In the genomic region with DNA sequence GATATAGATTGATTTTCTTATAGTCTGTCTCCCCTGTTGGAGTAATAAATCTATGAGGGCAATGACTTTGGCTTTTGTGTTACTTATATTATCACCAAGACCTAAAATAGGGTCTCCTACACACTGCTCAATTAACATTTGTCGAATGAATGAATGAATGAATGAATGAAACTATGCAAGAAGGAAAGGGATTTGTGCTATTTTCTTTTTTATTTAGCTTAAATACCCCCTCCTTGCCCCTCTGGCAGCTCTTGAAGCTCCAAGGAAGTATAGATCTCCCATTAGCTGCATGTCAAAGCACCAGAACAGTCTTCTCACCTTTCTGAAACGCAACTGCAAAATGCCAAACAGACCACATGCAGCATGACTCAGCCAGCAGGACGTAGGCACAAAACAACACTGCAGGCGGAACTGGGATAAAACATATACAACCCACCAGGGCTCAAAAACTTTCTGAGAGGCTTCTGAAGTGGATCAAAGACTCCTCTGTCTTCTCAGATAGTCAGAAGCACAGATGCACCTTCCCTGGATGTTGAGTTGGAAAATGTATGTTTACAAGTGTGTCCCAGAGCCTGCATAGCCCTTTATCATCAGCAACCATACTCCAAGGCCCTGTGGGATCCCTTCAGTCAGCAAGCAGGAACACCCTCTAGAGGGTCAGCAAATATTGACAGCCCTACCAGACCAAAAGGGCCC, we compare ENCODE assay signal across 13 cellular contexts.
A peak's percentile ranks its signal among the peaks of the same experiment; 100 is the strongest.
DNase-seq lines count a peak whose midpoint lies in the region; ATAC-seq and TF ChIP-seq lines count a peak whose summit lies in the region.
"Had no signal": no experiment of that assay in that cellular context is flagged by ENCODE, and none has a peak within 500 bp of the region (broad histone marks: within the 10 kb centered on the region; RNA-seq: fewer than 3 reads in every experiment).

No MANE protein-coding gene starts in this region.

- peak; percentile 9 to 29 (median 14); a peak in 3 of 6 replicates for TF ChIP-seq CTCF in HCT116 (IDR thresholded peaks at IDR 0.05 in 2 of 3, conservative IDR thresholded peaks at IDR 0.05 in 1 of 3; ENCODE audit: borderline replicate concordance in 1 of 3, insufficient read depth in 1 of 3, low read depth in 2 of 3, low read length in 2 of 3)
- peak; percentile 31; the same call in 1 of the 2 replicates for TF ChIP-seq CTCF in WERI-Rb-1 (IDR thresholded peaks at IDR 0.05; ENCODE audit: low read depth, low read length)
- TF ChIP-seq CTCF in gastroesophageal sphincter (IDR thresholded peaks at IDR 0.05), result no peak
- TF ChIP-seq CTCF in transverse colon (IDR thresholded peaks at IDR 0.05), result no peak

- H3K9me2 ChIP-seq in HCT116 (ENCODE audit: insufficient read depth), result no peaks in the 10 kb centered on the region

- no TSS peak for BruUV-seq in HCT116 (replicated peaks; lab: Mats Ljungman, UMichigan)

- in situ Hi-C loops in transverse colon (cut with MboI; ENCODE audit: low pct_ligation_motif_present in 1 of 4, low pct_unique_long_range_greater_than_20kb in 1 of 4, low sequenced_read_pairs in 3 of 4), result no loop called here

- 0 out of 2 replicates have a peak overlapping the region, but pooled peaks have one; percentile 17 for H3K9ac ChIP-seq in HCT116 (ENCODE audit: low read length)

- POLR2A ChIA-PET in HCT116 (lab: Charles Lee), result no interaction called here

- H3K27me3 ChIP-seq in HCT116 (ENCODE audit: insufficient read depth, low read length) (no peaks in the 10 kb centered on the region), WERI-Rb-1 (ENCODE audit: insufficient read depth, low read depth, severe bottlenecking) (no peaks in the 10 kb centered on the region), gastroesophageal sphincter (no peaks in the 10 kb centered on the region), transverse colon (no peaks in the 10 kb centered on the region)
- H3K27me3 ChIP-seq: hepatocyte had no signal

- intact Hi-C loops in HCT116 (cut with micrococcal nuclease), result no loop called here
- intact Hi-C loops in transverse colon (cut with DNase I; ENCODE audit: low total_unique reads), result no loop called here

- no peaks in the 10 kb centered on the region for H3K79me2 ChIP-seq in HCT116 (ENCODE audit: insufficient read depth, low read length)
- H3K79me2 ChIP-seq: hepatocyte had no signal

- H3K9me3 ChIP-seq in HCT116 (ENCODE audit: control insufficient read depth in 1 of 2, insufficient read depth in 1 of 2, low read depth in 1 of 2, low read length in 2 of 2) (no peaks in the 10 kb centered on the region), WERI-Rb-1 (ENCODE audit: severe bottlenecking) (peaks cover 2% of the 10 kb centered on the region), gastroesophageal sphincter (no peaks in the 10 kb centered on the region), transverse colon (no peaks in the 10 kb centered on the region)

- TF ChIP-seq EP300 in gastroesophageal sphincter (IDR thresholded peaks at IDR 0.05) (no peak), transverse colon (IDR thresholded peaks at IDR 0.05; ENCODE audit: low read depth) (no peak)

- ATAC-seq in HCT116, result peak; percentile 86
- no peak for ATAC-seq in gastroesophageal sphincter

- H3K4me1 ChIP-seq in HCT116 (ENCODE audit: control insufficient read depth in 1 of 2, insufficient read depth in 2 of 2, low read length in 2 of 2), result peaks cover 8 to 23% of the 10 kb centered on the region in 2 experiments; a peak in 3 of 4 replicates
- peaks cover 0 to 14% (median 0%) of the 10 kb centered on the region in 3 donors for H3K4me1 ChIP-seq in gastroesophageal sphincter
- H3K4me1 ChIP-seq in transverse colon, result no peaks in the 10 kb centered on the region

- H3K27ac ChIP-seq in HCT116 (ENCODE audit: low read depth, low read length) (0 out of 2 replicates have a peak overlapping the region, but pooled peaks have one; percentile 3), WERI-Rb-1 (no peak overlapping the region), gastroesophageal sphincter (no peak overlapping the region), transverse colon (no peak overlapping the region)
- H3K27ac ChIP-seq: C4-2B, hepatocyte, skin epidermis had no signal

- peak overlapping the region; percentile 58 for H3K4me2 ChIP-seq in HCT116 (ENCODE audit: low read length)
- H3K4me2 ChIP-seq: hepatocyte had no signal

- peak overlapping the region; percentile 93 for H2AFZ ChIP-seq in HCT116 (ENCODE audit: low read depth, low read length, poor library complexity, severe bottlenecking)
- H2AFZ ChIP-seq: hepatocyte had no signal

- H3K4me3 ChIP-seq in HCT116 (replicated peaks in 1 of 2; ENCODE audit: low read depth in 1 of 2, low read length in 2 of 2) (no peak overlapping the region), WERI-Rb-1 (ENCODE audit: low read depth, low read length) (no peak overlapping the region), gastroesophageal sphincter (no peak overlapping the region), transverse colon (no peak overlapping the region)
- H3K4me3 ChIP-seq: hepatocyte, skin epidermis had no signal

- RAD21 ChIA-PET in HCT116 (lab: Charles Lee; ENCODE audit: low non-redundant PET in 1 of 2, low total read pairs in 2 of 2, uncharacterized antibody in 2 of 2, unreplicated experiment in 2 of 2), result no interaction called here

- H4K20me1 ChIP-seq in HCT116 (ENCODE audit: insufficient read depth), result no peaks in the 10 kb centered on the region

- H3K36me3 ChIP-seq in HCT116 (ENCODE audit: control insufficient read depth in 1 of 2, insufficient read depth in 2 of 2, low read length in 2 of 2) (no peaks in the 10 kb centered on the region), WERI-Rb-1 (no peaks in the 10 kb centered on the region), gastroesophageal sphincter (no peaks in the 10 kb centered on the region), transverse colon (no peaks in the 10 kb centered on the region)

- CTCF ChIA-PET in HCT116 (lab: Charles Lee), result interaction anchor here (1.8 kb wide), 1 partner anchor 22 kb away, joined by 3 read pairs; no protein-coding TSS in a partner anchor

- peak; percentile 50 for TF ChIP-seq RAD21 in HCT116 (IDR thresholded peaks at IDR 0.05; ENCODE audit: low read depth)

- WGBS in gastroesophageal sphincter (ENCODE audit: low coverage in 1 of 2), 2 donors, result 56 to 72% methylated on average over 2 to 4 of the region's 4 CpGs
- 66% methylated on average over 2 to 4 of the region's 4 CpGs for WGBS in transverse colon (ENCODE audit: low coverage in 1 of 2), 2 donors

- peak; percentile 71 for DNase-seq in Daoy (ENCODE audit: low read depth)
- no peak for DNase-seq in HCT116 (ENCODE audit: low read depth, low spot score)
- DNase-seq in WERI-Rb-1, result no peak
- DNase-seq in iris pigment epithelial cell (ENCODE audit: low read depth), result peak; percentile 29
- no peak for DNase-seq in retina
- DNase-seq in activated CD4-positive, alpha-beta T cell treated with anti-CD3 and anti-CD28 coated beads, Interleukin-2, amount 50 U/mL, for 48 hours, result no peak
- DNase-seq in transverse colon, result no peak
- DNase-seq: activated naive CD4-positive, alpha-beta T cell treated with anti-CD3 and anti-CD28 coated beads, Interleukin-2, amount 50 U/mL, for 16 hours; NCI-H226 had no signal

- no peak for TF ChIP-seq POLR2A in HCT116 (IDR thresholded peaks at IDR 0.05; ENCODE audit: borderline replicate concordance, extremely low read depth, insufficient read depth, insufficient read length)
- TF ChIP-seq POLR2A in gastroesophageal sphincter (IDR thresholded peaks at IDR 0.05), result no peak
- no peak for TF ChIP-seq POLR2A in transverse colon (IDR thresholded peaks at IDR 0.05)

TF ChIP-seq in HCT116, 20 proteins besides CTCF, POLR2A, EP300 and RAD21:
- TF ChIP-seq CBX3 (IDR thresholded peaks at IDR 0.05; ENCODE audit: low read depth) (peak; percentile 75), FOSL1 (IDR thresholded peaks at IDR 0.05; ENCODE audit: low read depth) (peak; percentile 64; the same call in 1 of the 2 replicates), POLR2AphosphoS5 (IDR thresholded peaks at IDR 0.05; ENCODE audit: low read depth, low read length) (peak; percentile 34; the same call in 1 of the 2 replicates), JUND (IDR thresholded peaks at IDR 0.05) (peak; percentile 57)
- TF ChIP-seq, protein P1, sequence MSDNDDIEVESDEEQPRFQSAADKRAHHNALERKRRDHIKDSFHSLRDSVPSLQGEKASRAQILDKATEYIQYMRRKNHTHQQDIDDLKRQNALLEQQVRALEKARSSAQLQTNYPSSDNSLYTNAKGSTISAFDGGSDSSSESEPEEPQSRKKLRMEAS (IDR thresholded peaks at IDR 0.05), result peak; percentile 91
- TF ChIP-seq, protein P2, sequence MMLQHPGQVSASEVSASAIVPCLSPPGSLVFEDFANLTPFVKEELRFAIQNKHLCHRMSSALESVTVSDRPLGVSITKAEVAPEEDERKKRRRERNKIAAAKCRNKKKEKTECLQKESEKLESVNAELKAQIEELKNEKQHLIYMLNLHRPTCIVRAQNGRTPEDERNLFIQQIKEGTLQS (IDR thresholded peaks at IDR 0.05), result no peak

Comparison
In these comparisons a context has a peak if more than half of its experiments do, and no peak if none do; other contexts are left out.
1. DNase-seq: peak in Daoy (single experiment) and iris pigment epithelial cell (single experiment); none in HCT116 (single experiment), WERI-Rb-1 (single experiment), retina (single experiment), activated CD4-positive, alpha-beta T cell treated with anti-CD3 and anti-CD28 coated beads, Interleukin-2, amount 50 U/mL, for 48 hours (0 of 2) and transverse colon (single experiment).
2. CTCF ChIP-seq: peak in HCT116 (3 of 3) and WERI-Rb-1 (single experiment); none in gastroesophageal sphincter (0 of 4) and transverse colon (0 of 5).